Comparison of ENCODE assay signal across 1 cellular context in genomic region chr15:100733786-100734185, GRCh38.
TF ChIP-seq lines count a peak whose summit lies in the region.

No MANE protein-coding gene starts in this region.

TF ChIP-seq in IMR-90, 13 proteins besides CTCF, POLR2A, EP300 and RAD21 (continued from another document):
- TF ChIP-seq MXI1 (IDR thresholded peaks at IDR 0.05; ENCODE audit: borderline replicate concordance, low read depth, low read length): no peak
- TF ChIP-seq MAZ (IDR thresholded peaks at IDR 0.05; ENCODE audit: borderline replicate concordance, low read depth, low read length): no peak
- no peak for TF ChIP-seq BHLHE40 (IDR thresholded peaks at IDR 0.05; ENCODE audit: low read depth, low read length)
- no peak for TF ChIP-seq CEBPB (IDR thresholded peaks at IDR 0.05; ENCODE audit: low read depth, low read length)
- no peak for TF ChIP-seq CHD1 (IDR thresholded peaks at IDR 0.05; ENCODE audit: low read depth, low read length)
- TF ChIP-seq SMC3 (IDR thresholded peaks at IDR 0.05; ENCODE audit: low read depth, low read length): no peak
- no peak for TF ChIP-seq RFX5 (IDR thresholded peaks at IDR 0.05; ENCODE audit: low read depth, low read length)
- TF ChIP-seq FOS (IDR thresholded peaks at IDR 0.05; ENCODE audit: low read depth, low read length): no peak; the same call in 1 of the 2 replicates
- TF ChIP-seq MAFK (IDR thresholded peaks at IDR 0.05; ENCODE audit: low read depth, low read length): no peak
- TF ChIP-seq USF2 (IDR thresholded peaks at IDR 0.05; ENCODE audit: low read depth, low read length): no peak
- TF ChIP-seq ELK1 (IDR thresholded peaks at IDR 0.05; ENCODE audit: borderline replicate concordance, low read depth, low read length): no peak
- TF ChIP-seq NFE2L2 (IDR thresholded peaks at IDR 0.05; ENCODE audit: low read depth, low read length): no peak
